ENCODE assay signal across 17 cellular contexts in genomic region chr2:133837441-133838090, GRCh38.
DNase-seq lines count a peak whose midpoint lies in the region; ATAC-seq, FAIRE-seq and TF ChIP-seq lines count a peak whose summit lies in the region.
"Had no signal": no experiment of that assay in that cellular context is flagged by ENCODE, and none has a peak within 500 bp of the region (broad histone marks: within the 10 kb centered on the region; RNA-seq: fewer than 3 reads in every experiment).

No MANE protein-coding gene starts in this region.

- dilution Hi-C loops in keratinocyte (cut with MboI; ENCODE audit: extremely low pct_ligation_motif_present, low sequenced_read_pairs) = no loop called here

- CTCF ChIA-PET in MCF 10A (lab: Yijun Ruan, JAX) = interaction anchor here (1.0 kb wide), 1 partner anchor 58 kb away, joined by 3 read pairs; no protein-coding TSS in a partner anchor
- CTCF ChIA-PET in activated CD8-positive, alpha-beta memory T cell treated with anti-CD3 and anti-CD28 coated beads, Interleukin-2, amount 10 ng/mL, durations not matched to agents 7 days and 5 days (lab: Charles Lee) = interaction anchor here (0.6 kb wide), 1 partner anchor 446 kb away, joined by 3 read pairs; no protein-coding TSS in a partner anchor

- no peaks in the 10 kb centered on the region for H3K9me3 ChIP-seq in breast epithelium
- H3K9me3 ChIP-seq in keratinocyte (ENCODE audit: control insufficient read depth, low read depth, low read length) = peaks cover 3% of the 10 kb centered on the region
- H3K9me3 ChIP-seq: lower lobe of right lung, neutrophil, suprapubic skin had no signal

- H3K4me1 Mint-ChIP-seq in MCF 10A (ENCODE audit: insufficient read depth, unreplicated experiment) = peaks cover 6% of the 10 kb centered on the region
- no peaks in the 10 kb centered on the region for H3K4me1 Mint-ChIP-seq in activated CD8-positive, alpha-beta memory T cell treated with anti-CD3 and anti-CD28 coated beads, Interleukin-2, amount 10 ng/mL, durations not matched to agents 7 days and 5 days
- H3K4me1 Mint-ChIP-seq: endodermal cell had no signal

- H3K27ac ChIP-seq in breast epithelium (no peak overlapping the region), keratinocyte (ENCODE audit: control insufficient read depth, insufficient read depth, low read length) (no peak overlapping the region)
- H3K27ac ChIP-seq: lower lobe of right lung, neutrophil, skin epidermis, suprapubic skin had no signal

- H3K27ac Mint-ChIP-seq in MCF 10A (ENCODE audit: low read depth, unreplicated experiment) = no peak overlapping the region
- H3K27ac Mint-ChIP-seq in activated CD8-positive, alpha-beta memory T cell treated with anti-CD3 and anti-CD28 coated beads, Interleukin-2, amount 10 ng/mL, durations not matched to agents 7 days and 5 days = no peak overlapping the region
- H3K27ac Mint-ChIP-seq: endodermal cell had no signal

- no peaks in the 10 kb centered on the region for H3K9me1 ChIP-seq in keratinocyte (ENCODE audit: control insufficient read depth, extremely low read depth, insufficient read depth, low read length)

- no peak for ATAC-seq in activated CD8-positive, alpha-beta memory T cell treated with anti-CD3 and anti-CD28 coated beads, Interleukin-2, amount 10 ng/mL, durations not matched to agents 7 days and 5 days
- ATAC-seq in HG03108 (IDR thresholded peaks at IDR 0.05; ENCODE audit: unreplicated experiment) = no peak

- H3K9me3 Mint-ChIP-seq in MCF 10A (ENCODE audit: unreplicated experiment) = no peaks in the 10 kb centered on the region
- H3K9me3 Mint-ChIP-seq in activated CD8-positive, alpha-beta memory T cell treated with anti-CD3 and anti-CD28 coated beads, Interleukin-2, amount 10 ng/mL, durations not matched to agents 7 days and 5 days (ENCODE audit: low read depth) = no peaks in the 10 kb centered on the region
- H3K9me3 Mint-ChIP-seq: endodermal cell had no signal

- H3K9ac ChIP-seq in keratinocyte (ENCODE audit: control insufficient read depth, extremely low read depth, insufficient read depth, low read length) = no peak overlapping the region

- H3K4me1 ChIP-seq in breast epithelium (no peaks in the 10 kb centered on the region), keratinocyte (ENCODE audit: control insufficient read depth, extremely low read depth, insufficient read depth, low read length) (peaks cover 21% of the 10 kb centered on the region)
- H3K4me1 ChIP-seq: suprapubic skin had no signal

- no peaks in the 10 kb centered on the region for H3K79me2 ChIP-seq in keratinocyte (ENCODE audit: control insufficient read depth, insufficient read depth, low read length)

- no peaks in the 10 kb centered on the region for H3K27me3 Mint-ChIP-seq in MCF 10A (ENCODE audit: insufficient read depth, unreplicated experiment)
- no peaks in the 10 kb centered on the region for H3K27me3 Mint-ChIP-seq in activated CD8-positive, alpha-beta memory T cell treated with anti-CD3 and anti-CD28 coated beads, Interleukin-2, amount 10 ng/mL, durations not matched to agents 7 days and 5 days

- DNase-seq in MCF 10A (ENCODE audit: unreplicated experiment) = peak; percentile 14
- no peak for DNase-seq in breast epithelium (ENCODE audit: low spot score in 2 of 2)
- DNase-seq in NCI-H82 (lab: John Stamatoyannopoulos, UW) = peak; percentile 63
- no peak for DNase-seq in keratinocyte (ENCODE audit: low read depth, low spot score)
- DNase-seq in activated CD8-positive, alpha-beta memory T cell treated with anti-CD3 and anti-CD28 coated beads, Interleukin-2, amount 10 ng/mL, durations not matched to agents 7 days and 5 days = no peak
- DNase-seq in NCI-H187 (lab: John Stamatoyannopoulos, UW) = no peak
- no peak for DNase-seq in NCI-H2029 treated with DMSO at 0.1 percent for 48 hours (lab: John Stamatoyannopoulos, UW)
- DNase-seq: ACHN, endodermal cell, lower lobe of right lung, NCI-H510A treated with DMSO at 0.1 percent for 48 hours, RPMI8226 had no signal

- H4K20me1 ChIP-seq in keratinocyte (ENCODE audit: control insufficient read depth, extremely low read depth, insufficient read depth, low read length) = no peaks in the 10 kb centered on the region

- H3K36me3 ChIP-seq in breast epithelium (no peaks in the 10 kb centered on the region), keratinocyte (ENCODE audit: control insufficient read depth in 2 of 2, extremely low read depth in 1 of 2, insufficient read depth in 2 of 2, low read length in 2 of 2) (no peaks in the 10 kb centered on the region)
- H3K36me3 ChIP-seq: lower lobe of right lung, neutrophil, suprapubic skin had no signal

- peak overlapping the region; percentile 23 for H2AFZ ChIP-seq in keratinocyte (ENCODE audit: control insufficient read depth, low read length)

- H3K27me3 ChIP-seq in breast epithelium (no peaks in the 10 kb centered on the region), keratinocyte (ENCODE audit: control insufficient read depth, extremely low read depth, insufficient read depth, low read length) (no peaks in the 10 kb centered on the region)
- H3K27me3 ChIP-seq: neutrophil, suprapubic skin had no signal

- no peak overlapping the region for H3K4me3 Mint-ChIP-seq in MCF 10A (ENCODE audit: unreplicated experiment)
- H3K4me3 Mint-ChIP-seq in activated CD8-positive, alpha-beta memory T cell treated with anti-CD3 and anti-CD28 coated beads, Interleukin-2, amount 10 ng/mL, durations not matched to agents 7 days and 5 days = no peak overlapping the region
- H3K4me3 Mint-ChIP-seq: endodermal cell had no signal

- TF ChIP-seq POLR2A in breast epithelium (IDR thresholded peaks at IDR 0.05) = no peak

- TF ChIP-seq CTCF in MCF 10A (IDR thresholded peaks at IDR 0.05; ENCODE audit: unreplicated experiment) = no peak
- TF ChIP-seq CTCF in breast epithelium (IDR thresholded peaks at IDR 0.05) = no peak
- no peak for TF ChIP-seq CTCF in keratinocyte (optimal IDR thresholded peaks at IDR 0.05 in 1 of 3, IDR thresholded peaks at IDR 0.05 in 1 of 3, conservative IDR thresholded peaks at IDR 0.05 in 1 of 3; ENCODE audit: extremely low read depth in 1 of 3, insufficient read depth in 2 of 3, low read length in 3 of 3)

- POLR2A ChIA-PET in MCF 10A (lab: Yijun Ruan, JAX) = no interaction called here

- BruUV-seq in MCF 10A (replicated peaks; lab: Mats Ljungman, UMichigan) = no TSS peak

- H3K4me2 ChIP-seq in keratinocyte (ENCODE audit: control insufficient read depth, extremely low read depth, insufficient read depth, low read depth, low read length) = no peak overlapping the region

- H3K36me3 Mint-ChIP-seq in MCF 10A (ENCODE audit: insufficient read depth, unreplicated experiment) = no peaks in the 10 kb centered on the region
- H3K36me3 Mint-ChIP-seq in activated CD8-positive, alpha-beta memory T cell treated with anti-CD3 and anti-CD28 coated beads, Interleukin-2, amount 10 ng/mL, durations not matched to agents 7 days and 5 days = no peaks in the 10 kb centered on the region

- intact Hi-C loops in MCF 10A (cut with micrococcal nuclease) = no loop called here
- intact Hi-C loops in breast epithelium (cut with DNase I; ENCODE audit: low total_unique reads) = no loop called here

- peak; percentile 57 for FAIRE-seq in keratinocyte (lab: Jason Lieb, UNC)
- FAIRE-seq: D721Med had no signal

- H3K4me3 ChIP-seq in breast epithelium (no peak overlapping the region), keratinocyte (ENCODE audit: control insufficient read depth in 2 of 3, extremely low read depth in 1 of 3, insufficient read depth in 2 of 3, low read depth in 1 of 3, low read length in 3 of 3) (no peak overlapping the region)
- H3K4me3 ChIP-seq: lower lobe of right lung, skin epidermis, suprapubic skin had no signal

Comparison
In these comparisons a context has a peak if more than half of its experiments do, and no peak if none do; other contexts are left out.
1. DNase-seq: peak in MCF 10A (single experiment) and NCI-H82 (single experiment); none in breast epithelium (0 of 2), keratinocyte (single experiment), activated CD8-positive, alpha-beta memory T cell treated with anti-CD3 and anti-CD28 coated beads, Interleukin-2, amount 10 ng/mL, durations not matched to agents 7 days and 5 days (single experiment), NCI-H187 (0 of 2) and NCI-H2029 treated with DMSO at 0.1 percent for 48 hours (single experiment).